In the genomic region with DNA sequence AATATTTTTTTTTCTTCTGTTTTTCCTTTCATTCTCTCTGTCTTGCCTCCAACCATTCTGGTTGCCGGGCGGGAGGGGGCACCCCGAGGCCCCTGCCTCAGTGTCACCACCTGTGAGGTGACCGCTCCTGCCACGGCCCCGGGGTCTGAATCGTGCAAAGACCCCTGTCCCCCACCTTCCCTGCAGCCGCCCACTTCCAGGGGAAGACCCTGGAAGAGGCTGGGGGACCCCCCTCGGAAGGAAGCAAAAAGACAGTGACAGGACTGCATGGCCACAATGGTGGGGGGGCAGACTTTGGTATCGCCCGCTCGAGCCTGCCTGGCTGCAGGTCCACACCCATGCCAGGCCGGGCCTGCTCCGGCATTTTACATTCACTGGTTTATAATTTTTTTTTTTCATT, we compare ENCODE assay signal across 18 cellular contexts. TPM values are rescaled to one million over a fixed set of nuclear protein-coding genes. Genes with fewer than 3 reads are reported as not detected.
DNase-seq lines count a peak whose midpoint lies in the region; ATAC-seq and TF ChIP-seq lines count a peak whose summit lies in the region.
"Had no signal": no experiment of that assay in that cellular context is flagged by ENCODE, and none has a peak within 500 bp of the region (broad histone marks: within the 10 kb centered on the region; RNA-seq: fewer than 3 reads in every experiment).

No MANE protein-coding gene starts in this region.

- H3K27me3 ChIP-seq in IMR-90 (ENCODE audit: control insufficient read depth, insufficient read depth, low read length) (no peaks in the 10 kb centered on the region), neuronal stem cell (ENCODE audit: control insufficient read depth in 3 of 3, insufficient read depth in 3 of 3, low read depth in 1 of 3, low read length in 3 of 3) (no peaks in the 10 kb centered on the region)
- H3K27me3 ChIP-seq: MG63, SJCRH30 had no signal

- dilution Hi-C loops in IMR-90 (cut with HindIII; ENCODE audit: low sequenced_read_pairs, unreplicated experiment), result no loop called here

- H3K9ac ChIP-seq in IMR-90 (ENCODE audit: low read depth, low read length), result no peak overlapping the region
- no peak overlapping the region for H3K9ac ChIP-seq in neuronal stem cell (ENCODE audit: low read depth, low read length, poor library complexity)

- H2BK12ac ChIP-seq in neuronal stem cell (ENCODE audit: low read length), result no peak overlapping the region

- no peak for ATAC-seq in IMR-90 (ENCODE audit: low read depth)

- WGBS in IMR-90 (ENCODE audit: extremely low coverage in 2 of 2, insufficient read length in 1 of 2), 2 experiments, result 100% methylated on average over 1 of the region's 14 CpGs; no CpG with 5 or more reads in 1 of the 2 experiments
- WGBS in neuronal stem cell (ENCODE audit: extremely low coverage in 2 of 2, insufficient read length in 2 of 2, insufficient replicate concordance in 1 of 2), 2 donors, result no CpG with 5 or more reads among the region's 14 CpGs

- TF ChIP-seq POLR2A in IMR-90 (IDR thresholded peaks at IDR 0.05; ENCODE audit: low read depth, low read length), result no peak

- CTCF ChIA-PET in IMR-90 (lab: Yijun Ruan, JAX), result no interaction called here

- H2AK5ac ChIP-seq in IMR-90 (ENCODE audit: low read depth, low read length) (no peak overlapping the region), neuronal stem cell (ENCODE audit: low read depth, low read length) (no peak overlapping the region)

- no peak overlapping the region for H2BK15ac ChIP-seq in IMR-90 (ENCODE audit: low read depth, low read length)
- no peak overlapping the region for H2BK15ac ChIP-seq in neuronal stem cell (ENCODE audit: low read length)

- intact Hi-C loops in IMR-90 (cut with micrococcal nuclease), result no loop called here

- H3K18ac ChIP-seq in IMR-90 (ENCODE audit: low read depth, low read length) (no peak overlapping the region), neuronal stem cell (ENCODE audit: low read length) (peak overlapping the region; percentile 38)

- H3K27ac ChIP-seq in IMR-90 (ENCODE audit: insufficient read depth, low read length) (no peak overlapping the region), neuronal stem cell (replicated peaks; ENCODE audit: low read length) (no peak overlapping the region)
- H3K27ac ChIP-seq: SJCRH30 had no signal

- no peaks in the 10 kb centered on the region; the same call in 1 of the 2 replicates for H3K4me1 ChIP-seq in IMR-90 (ENCODE audit: control insufficient read depth, insufficient read depth, low read length)
- H3K4me1 ChIP-seq in neuronal stem cell (ENCODE audit: control insufficient read depth in 2 of 2, insufficient read depth in 1 of 2, low read depth in 1 of 2, low read length in 2 of 2), result no peaks in the 10 kb centered on the region
- H3K4me1 ChIP-seq: SJCRH30 had no signal

- H3K4ac ChIP-seq in IMR-90 (ENCODE audit: low read depth, low read length) (no peak overlapping the region), neuronal stem cell (ENCODE audit: low read length) (no peak overlapping the region)

- POLR2A ChIA-PET in IMR-90 (lab: Charles Lee; ENCODE audit: unreplicated experiment), result no interaction called here

- BruUV-seq in IMR-90 (replicated peaks; lab: Mats Ljungman, UMichigan), result no TSS peak

- in situ Hi-C loops in IMR-90 (cut with MboI; ENCODE audit: low sequenced_read_pairs), result no loop called here

- H3K9me3 ChIP-seq in IMR-90 (ENCODE audit: control insufficient read depth, insufficient read depth, low read length) (no peaks in the 10 kb centered on the region), neuronal stem cell (replicated peaks in 1 of 2; ENCODE audit: control insufficient read depth in 2 of 2, insufficient read depth in 1 of 2, low read depth in 1 of 2, low read length in 2 of 2) (peaks cover 0 to 2% of the 10 kb centered on the region in 2 donors)
- H3K9me3 ChIP-seq: MG63, SJCRH30 had no signal

- H3K4me2 ChIP-seq in IMR-90 (ENCODE audit: low read depth, low read length), result no peak overlapping the region
- no peak overlapping the region for H3K4me2 ChIP-seq in neuronal stem cell (ENCODE audit: insufficient read depth, low read length, poor library complexity, severe bottlenecking)

- DNase-seq in IMR-90 (no peak), cerebellum (ENCODE audit: low spot score) (peak; percentile 30), neuronal stem cell (ENCODE audit: low spot score) (no peak), SIG-M5 treated with dmso at 0.1 percent for 504 hours (lab: John Stamatoyannopoulos, UW; ENCODE audit: unreplicated experiment) (no peak), putamen (ENCODE audit: low spot score) (no peak), NCI-H1694 (lab: John Stamatoyannopoulos, UW) (no peak)
- no peak for DNase-seq in stimulated activated CD4-positive, alpha-beta T cell treated with anti-CD3 and anti-CD28 coated beads, Interleukin-15, amount 100 ng/mL, for 24 hours
- DNase-seq: CD4-positive, CD25-positive, alpha-beta regulatory T cell; HCEC 1CT; MG63; NCI-H1048; NCI-H1417 treated with DMSO at 0.1 percent for 48 hours; NCI-H2029 treated with DMSO at 0.1 percent for 48 hours; NCI-H226; NCI-H510A treated with DMSO at 0.1 percent for 48 hours; NCI-H748 treated with DMSO at 0.1 percent for 48 hours; SJCRH30 had no signal

- H3K79me1 ChIP-seq in IMR-90 (ENCODE audit: low read depth in 1 of 2, low read length in 2 of 2) (peaks cover 4 to 59% of the 10 kb centered on the region in 2 experiments; a peak in 3 of 4 replicates), neuronal stem cell (ENCODE audit: low read depth, low read length) (peaks cover 7% of the 10 kb centered on the region)

- H2AK9ac ChIP-seq in IMR-90 (replicated peaks; ENCODE audit: low read depth, low read length, poor library complexity), result no peak overlapping the region

- H3K14ac ChIP-seq in IMR-90 (replicated peaks; ENCODE audit: low read depth, low read length) (no peak overlapping the region), neuronal stem cell (ENCODE audit: low read length) (peak overlapping the region; percentile 56)

- H2BK5ac ChIP-seq in IMR-90 (ENCODE audit: low read depth, low read length, poor library complexity, severe bottlenecking), result no peak overlapping the region
- no peak overlapping the region for H2BK5ac ChIP-seq in neuronal stem cell (ENCODE audit: low read length)

- peak overlapping the region; percentile 41 for H2AFZ ChIP-seq in IMR-90 (replicated peaks; ENCODE audit: low read length, poor library complexity)
- no peak overlapping the region for H2AFZ ChIP-seq in neuronal stem cell (ENCODE audit: low read length)
- H2AFZ ChIP-seq: GM23338 had no signal

- H4K5ac ChIP-seq in IMR-90 (ENCODE audit: low read depth, low read length), result no peak overlapping the region

- no peak for TF ChIP-seq RAD21 in IMR-90 (IDR thresholded peaks at IDR 0.05; ENCODE audit: low read length)

- H2BK20ac ChIP-seq in IMR-90 (ENCODE audit: low read depth, low read length), result no peak overlapping the region

- H2BK120ac ChIP-seq in IMR-90 (ENCODE audit: low read depth, low read length) (no peak overlapping the region), neuronal stem cell (ENCODE audit: low read depth, low read length) (no peak overlapping the region)

- no peak overlapping the region for H3K4me3 ChIP-seq in IMR-90 (ENCODE audit: insufficient read depth, low read depth, low read length)
- H3K4me3 ChIP-seq in neuronal stem cell (ENCODE audit: low read length in 2 of 2), result no peak overlapping the region
- H3K4me3 ChIP-seq: GM23338, MG63, SJCRH30 had no signal

- H3K9me1 ChIP-seq in IMR-90 (ENCODE audit: insufficient read depth, low read length), result 0 out of 2 replicates have a peak, but pooled peaks cover 2% of the 10 kb centered on the region

- H4K20me1 ChIP-seq in IMR-90 (ENCODE audit: insufficient read depth, low read length), result peaks cover 72% of the 10 kb centered on the region

- H3K56ac ChIP-seq in IMR-90 (ENCODE audit: extremely low read depth, insufficient read depth, low read length), result no peak overlapping the region

- H3K23ac ChIP-seq in IMR-90 (ENCODE audit: low read depth, low read length), result no peak overlapping the region
- no peak overlapping the region for H3K23ac ChIP-seq in neuronal stem cell (ENCODE audit: low read depth, low read length, poor library complexity)

- H4K8ac ChIP-seq in IMR-90 (ENCODE audit: low read depth in 2 of 2, low read length in 2 of 2), result 0 out of 4 replicates have a peak overlapping the region, but pooled peaks of 1 of the 2 experiments have one; percentile 25
- H4K8ac ChIP-seq in neuronal stem cell (ENCODE audit: low read depth, low read length), result no peak overlapping the region

- no peak for TF ChIP-seq CTCF in IMR-90 (conservative IDR thresholded peaks at IDR 0.05; ENCODE audit: low read depth, low read length)

- H3K36me3 ChIP-seq in IMR-90 (ENCODE audit: control insufficient read depth, insufficient read depth, low read length) (peaks cover 42% of the 10 kb centered on the region), neuronal stem cell (replicated peaks in 1 of 2; ENCODE audit: control insufficient read depth in 2 of 2, insufficient read depth in 2 of 2, low read length in 2 of 2) (peaks cover 4 to 21% of the 10 kb centered on the region in 2 donors)
- H3K36me3 ChIP-seq: MG63 had no signal

- H4K91ac ChIP-seq in IMR-90 (ENCODE audit: insufficient read depth, low read depth, low read length) (no peak overlapping the region), neuronal stem cell (ENCODE audit: low read depth, low read length, poor library complexity) (no peak overlapping the region)

TF ChIP-seq in IMR-90, 13 proteins besides CTCF, POLR2A, EP300 and RAD21 (continues in another document):
- TF ChIP-seq MAZ (IDR thresholded peaks at IDR 0.05; ENCODE audit: borderline replicate concordance, low read depth, low read length), result no peak
- no peak for TF ChIP-seq FOS (IDR thresholded peaks at IDR 0.05; ENCODE audit: low read depth, low read length)
- no peak for TF ChIP-seq MAFK (IDR thresholded peaks at IDR 0.05; ENCODE audit: low read depth, low read length)

RNA-seq across cellular contexts. Expression of a gene that starts 22.7 kb away (rescaled TPM):
- 3.2 and 4.2 TPM in 2 replicates for total RNA-seq in IMR-90 (2012; rRNA removed)
- polyA plus RNA-seq in IMR-90 (2012; rRNA removed), result 10.3 and 14.7 TPM in 2 replicates
- polyA plus RNA-seq in IMR-90 (2012; cell fraction: cytosol; rRNA removed), result 6.9 and 17.2 TPM in 2 replicates
- polyA plus RNA-seq in IMR-90 (2012; cell fraction: nucleus; rRNA removed; ENCODE audit: low replicate concordance), result 22.8 and 55.1 TPM in 2 replicates
- total RNA-seq in cerebellum, result 3.5 TPM
- polyA plus RNA-seq in neuronal stem cell (2013, experiment 1 of 2), result 9.3 TPM
- 10.2 TPM for polyA plus RNA-seq in neuronal stem cell (2013, experiment 2 of 2)

RNA-seq across cellular contexts. Expression of a gene that starts 36.4 kb away (rescaled TPM):
- total RNA-seq in IMR-90 (2012; rRNA removed) (10.8 and 13.6 TPM in 2 replicates), cerebellum (19.1 TPM)
- polyA plus RNA-seq in IMR-90 (2012; rRNA removed), result 12.1 and 16.6 TPM in 2 replicates
- polyA plus RNA-seq in IMR-90 (2012; cell fraction: cytosol; rRNA removed), result 11.9 and 21.3 TPM in 2 replicates
- polyA plus RNA-seq in IMR-90 (2012; cell fraction: nucleus; rRNA removed; ENCODE audit: low replicate concordance), result 12.0 and 20.3 TPM in 2 replicates
- 64.0 TPM for polyA plus RNA-seq in neuronal stem cell (2013, experiment 1 of 2)
- polyA plus RNA-seq in neuronal stem cell (2013, experiment 2 of 2), result 61.2 TPM

RNA-seq across cellular contexts. Expression of a gene that starts 58.7 kb away (rescaled TPM):
- total RNA-seq in IMR-90 (2012; rRNA removed) (1,727 and 2,161 TPM in 2 replicates), cerebellum (1,068 TPM)
- 1,505 and 1,547 TPM in 2 replicates for polyA plus RNA-seq in IMR-90 (2012; rRNA removed)
- 957 and 2,460 TPM in 2 replicates for polyA plus RNA-seq in IMR-90 (2012; cell fraction: cytosol; rRNA removed)
- polyA plus RNA-seq in IMR-90 (2012; cell fraction: nucleus; rRNA removed; ENCODE audit: low replicate concordance), result 805 and 1,780 TPM in 2 replicates
- 2,427 TPM for polyA plus RNA-seq in neuronal stem cell (2013, experiment 1 of 2)
- 2,458 TPM for polyA plus RNA-seq in neuronal stem cell (2013, experiment 2 of 2)
